In the genomic region with DNA sequence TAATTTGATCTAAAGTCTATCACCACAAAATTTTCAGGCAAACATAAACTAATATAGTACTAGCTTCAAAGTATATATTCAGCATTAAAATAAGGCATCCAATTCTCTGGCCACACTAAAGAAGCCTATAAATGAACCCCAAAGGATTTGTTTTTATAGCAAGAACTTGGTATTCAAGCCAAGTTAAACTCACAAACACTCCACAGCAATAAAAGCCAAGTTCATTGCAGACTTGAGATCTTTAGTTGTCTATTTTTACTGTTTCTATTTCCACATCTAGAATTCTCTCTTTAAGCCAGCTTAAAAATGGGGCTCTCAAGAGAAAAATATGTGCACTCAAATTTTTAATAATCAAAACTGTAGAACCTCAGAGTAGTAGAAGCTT, we compare ENCODE assay signal across 19 cellular contexts. TPM values are rescaled to one million over a fixed set of nuclear protein-coding genes. Genes with fewer than 3 reads are reported as not detected.
DNase-seq lines count a peak whose midpoint lies in the region; FAIRE-seq and TF ChIP-seq lines count a peak whose summit lies in the region.
"Had no signal": no experiment of that assay in that cellular context is flagged by ENCODE, and none has a peak within 500 bp of the region (broad histone marks: within the 10 kb centered on the region; RNA-seq: fewer than 3 reads in every experiment).

No MANE protein-coding gene starts in this region.

- FAIRE-seq in kidney (lab: Jason Lieb, UNC) = no peak

- peak overlapping the region; percentile 75 for H3K27ac ChIP-seq in HL-60 (replicated peaks)
- peak overlapping the region; percentile 8 for H3K27ac ChIP-seq in subcutaneous abdominal adipose tissue (ENCODE audit: low read depth, low read length)
- peak overlapping the region in 1 of 3 donors; percentile 29 for H3K27ac ChIP-seq in thyroid gland
- no peak overlapping the region for H3K27ac ChIP-seq in kidney (ENCODE audit: low read depth in 2 of 2, low read length in 2 of 2)

- H3K4me3 ChIP-seq in HL-60 (replicated peaks; ENCODE audit: insufficient read depth, low read length) (no peak overlapping the region), astrocyte of the spinal cord (ENCODE audit: low read depth, low read length) (no peak overlapping the region), subcutaneous abdominal adipose tissue (ENCODE audit: low read depth in 1 of 5, low read length in 5 of 5) (no peak overlapping the region), thyroid gland (replicated peaks in 1 of 3) (no peak overlapping the region), kidney (ENCODE audit: low read length in 2 of 2) (no peak overlapping the region)
- H3K4me3 ChIP-seq: gastroesophageal sphincter, HAP-1, stomach had no signal

- intact Hi-C loops in thyroid gland (cut with DNase I) = no loop called here
- intact Hi-C loops in kidney (cut with DNase I) = no loop called here

- peaks cover 0 to 28% (median 23%) of the 10 kb centered on the region in 5 donors for H3K4me1 ChIP-seq in subcutaneous abdominal adipose tissue (ENCODE audit: control insufficient read depth in 5 of 5, insufficient read depth in 5 of 5, low read length in 5 of 5)
- H3K4me1 ChIP-seq in thyroid gland = peaks cover 36 to 38% of the 10 kb centered on the region in 2 donors
- peaks cover 3 to 6% of the 10 kb centered on the region in 2 donors for H3K4me1 ChIP-seq in kidney (ENCODE audit: control insufficient read depth in 1 of 2, insufficient read depth in 1 of 2, low read depth in 1 of 2, low read length in 2 of 2)

- TF ChIP-seq POLR2A in thyroid gland (IDR thresholded peaks at IDR 0.05) = no peak

- H3K36me3 ChIP-seq in subcutaneous abdominal adipose tissue (ENCODE audit: control insufficient read depth in 5 of 5, insufficient read depth in 5 of 5, low read length in 5 of 5) (peaks cover 0 to 6% (median 3%) of the 10 kb centered on the region in 5 donors), thyroid gland (no peaks in the 10 kb centered on the region), kidney (ENCODE audit: control insufficient read depth in 1 of 2, insufficient read depth in 2 of 2, low read length in 2 of 2) (peaks cover 0 to 3% of the 10 kb centered on the region in 2 donors)

- H3K9ac ChIP-seq in subcutaneous abdominal adipose tissue (ENCODE audit: low read length in 5 of 5) (no peak overlapping the region), kidney (ENCODE audit: low read length in 2 of 2) (no peak overlapping the region)

- DNase-seq in HL-60 (ENCODE audit: low read depth in 1 of 2, low spot score in 1 of 2) (no peak), astrocyte of the spinal cord (ENCODE audit: low read depth, low spot score) (peak; percentile 24), inferior parietal cortex (ENCODE audit: extremely low spot score) (peak; percentile 34), thyroid gland (no peak), occipital lobe (lab: John Stamatoyannopoulos, UW) (no peak), kidney (no peak)
- DNase-seq in activated CD8-positive, alpha-beta memory T cell treated with anti-CD3 and anti-CD28 coated beads for 24 hours = no peak
- DNase-seq: activated B cell treated with CpG ODN at 0.5 μM for 24 hours, cerebellar nuclear complex, KBM-7, NCI-H1092 treated with DMSO at 0.1 percent for 48 hours, NCI-H2107, NCI-H526, nucleus accumbens, SHP77 treated with DMSO at 0.1 percent for 48 hours, stomach had no signal

- no peak for TF ChIP-seq CTCF in HL-60 (IDR thresholded peaks at IDR 0.05; ENCODE audit: insufficient read depth, low read length)
- TF ChIP-seq CTCF in astrocyte of the spinal cord (IDR thresholded peaks at IDR 0.05; ENCODE audit: low read depth, low read length) = no peak
- TF ChIP-seq CTCF in thyroid gland (IDR thresholded peaks at IDR 0.05) = no peak
- no peak for TF ChIP-seq CTCF in kidney (IDR thresholded peaks at IDR 0.05; ENCODE audit: borderline replicate concordance, extremely low read depth, insufficient read depth)

- in situ Hi-C loops in astrocyte of the spinal cord (cut with HindIII; ENCODE audit: low sequenced_read_pairs) = no loop called here

- no peaks in the 10 kb centered on the region for H3K9me3 ChIP-seq in subcutaneous abdominal adipose tissue (ENCODE audit: control insufficient read depth in 5 of 5, low read length in 5 of 5)
- H3K9me3 ChIP-seq in thyroid gland = no peaks in the 10 kb centered on the region
- no peaks in the 10 kb centered on the region for H3K9me3 ChIP-seq in kidney (ENCODE audit: control insufficient read depth in 1 of 2, low read length in 2 of 2)
- H3K9me3 ChIP-seq: gastroesophageal sphincter, HAP-1, stomach had no signal

- no peaks in the 10 kb centered on the region for H3K27me3 ChIP-seq in HL-60 (ENCODE audit: insufficient read depth, poor library complexity, severe bottlenecking)
- no peaks in the 10 kb centered on the region for H3K27me3 ChIP-seq in subcutaneous abdominal adipose tissue (ENCODE audit: control insufficient read depth in 5 of 5, insufficient read depth in 4 of 5, low read length in 5 of 5)
- H3K27me3 ChIP-seq in thyroid gland = no peaks in the 10 kb centered on the region
- H3K27me3 ChIP-seq: gastroesophageal sphincter, stomach had no signal

RNA-seq across cellular contexts. Expression of a gene that starts 51.1 kb away (rescaled TPM):
- 100 to 1,000 TPM; 103 to 141 (median 121) TPM for total RNA-seq in thyroid gland
- total RNA-seq in occipital lobe = 208 TPM
- 151 TPM for total RNA-seq in kidney
- 9.4 TPM for polyA plus RNA-seq in kidney (ENCODE audit: insufficient read depth, low read depth, low replicate concordance)

Comparison
In these comparisons a context has a peak if more than half of its experiments do, and no peak if none do; other contexts are left out.
1. DNase-seq: peak in astrocyte of the spinal cord (single experiment) and inferior parietal cortex (single experiment); none in HL-60 (0 of 2), activated CD8-positive, alpha-beta memory T cell treated with anti-CD3 and anti-CD28 coated beads for 24 hours (single experiment), thyroid gland (0 of 2), occipital lobe (single experiment) and kidney (single experiment).
2. H3K27ac ChIP-seq: peak in HL-60 (single experiment) and subcutaneous abdominal adipose tissue (single experiment); none in kidney (0 of 2).